In the genomic region with DNA sequence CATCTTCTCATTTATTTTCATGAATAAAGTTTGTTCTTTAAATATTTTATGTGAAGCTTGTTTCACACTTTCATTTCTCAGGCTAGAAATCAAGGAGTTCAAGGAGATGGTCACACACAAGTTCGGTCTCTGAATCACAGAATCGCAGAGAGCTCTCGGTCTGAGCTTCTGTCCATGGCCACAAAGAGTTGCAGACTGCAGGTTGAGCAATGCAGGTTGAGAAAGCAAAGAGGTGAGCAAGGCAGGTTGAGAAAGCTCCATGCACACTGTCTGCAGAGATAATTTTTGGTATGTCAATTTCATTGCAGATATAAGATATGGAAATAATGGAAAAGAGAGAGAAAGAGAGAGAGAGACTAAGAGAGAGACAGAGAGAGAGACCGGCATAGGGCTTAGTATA, we compare ENCODE assay signal across 2 cellular contexts.
TF ChIP-seq lines count a peak whose summit lies in the region.

No MANE protein-coding gene starts in this region.

TF ChIP-seq in HEK293, 187 proteins besides CTCF, POLR2A, EP300 and RAD21:
- TF ChIP-seq ZNF596 (tag by site-specific recombination; IDR thresholded peaks at IDR 0.05) (0 out of 2 replicates have a peak, but pooled peaks have one; percentile 34), ZNF112 (tag by site-specific recombination; IDR thresholded peaks at IDR 0.05) (no peak)

TF ChIP-seq in K562, 482 proteins besides CTCF, POLR2A, EP300 and RAD21:
- peak; percentile 37; the same call in 1 of the 2 replicates for TF ChIP-seq CEBPB (tag; IDR thresholded peaks at IDR 0.05)
- TF ChIP-seq NFXL1 (CRISPR knock-in tag; IDR thresholded peaks at IDR 0.05) = no peak
